Comparison of ENCODE assay signal across 17 cellular contexts in genomic region chr3:143140550-143140949, GRCh38. TPM values are rescaled to one million over a fixed set of nuclear protein-coding genes. Genes with fewer than 3 reads are reported as not detected.
DNase-seq lines count a peak whose midpoint lies in the region; ATAC-seq, FAIRE-seq and TF ChIP-seq lines count a peak whose summit lies in the region.
"Had no signal": no experiment of that assay in that cellular context is flagged by ENCODE, and none has a peak within 500 bp of the region (broad histone marks: within the 10 kb centered on the region; RNA-seq: fewer than 3 reads in every experiment).

No MANE protein-coding gene starts in this region.

- no peaks in the 10 kb centered on the region for H4K20me1 ChIP-seq in HepG2 (ENCODE audit: insufficient read depth, low read length)

- TF ChIP-seq POLR2A in HepG2 (IDR thresholded peaks at IDR 0.05; ENCODE audit: insufficient read depth in 1 of 2, low read depth in 2 of 2, low read length in 2 of 2) (no peak), right lobe of liver (IDR thresholded peaks at IDR 0.05) (no peak)

- H3K4me3 ChIP-seq in HepG2 (replicated peaks in 1 of 3; ENCODE audit: insufficient read depth in 1 of 3, low read depth in 2 of 3, low read length in 3 of 3) (no peak overlapping the region), right lobe of liver (no peak overlapping the region)

- no peak overlapping the region for H3K9ac ChIP-seq in HepG2 (ENCODE audit: insufficient read depth, low read depth, low read length)

- H3K27me3 ChIP-seq in HepG2 (ENCODE audit: control insufficient read depth in 1 of 2, insufficient read depth in 2 of 2, low read length in 2 of 2) (peaks cover 0 to 2% of the 10 kb centered on the region in 2 experiments; a peak in 2 of 5 replicates), right lobe of liver (no peaks in the 10 kb centered on the region)
- H3K27me3 ChIP-seq: BE2C had no signal

- H3K4me3 Mint-ChIP-seq in neural crest cell = no peak overlapping the region
- H3K4me3 Mint-ChIP-seq: CD14-positive monocyte; CD8-positive, alpha-beta T cell had no signal

- in situ Hi-C loops in HepG2 (cut with HindIII; ENCODE audit: extremely low pct_ligation_motif_present, low pct_unique_long_range_greater_than_20kb) = no loop called here

- no peaks in the 10 kb centered on the region for H3K36me3 Mint-ChIP-seq in neural crest cell (ENCODE audit: low read depth)
- H3K36me3 Mint-ChIP-seq: CD14-positive monocyte; CD8-positive, alpha-beta T cell had no signal

- H3K4me2 ChIP-seq in HepG2 (ENCODE audit: low read depth, low read length) = no peak overlapping the region

- H3K4me1 ChIP-seq in HepG2 (ENCODE audit: insufficient read depth, low read length) (no peaks in the 10 kb centered on the region), right lobe of liver (no peaks in the 10 kb centered on the region)
- H3K4me1 ChIP-seq: BE2C had no signal

- POLR2A ChIA-PET in HepG2 (lab: Yijun Ruan, JAX) = no interaction called here

- FAIRE-seq in HepG2 (lab: Jason Lieb, UNC) = no peak
- FAIRE-seq: A204.1, D721Med, GM19239 had no signal

- TF ChIP-seq EP300 in HepG2 (IDR thresholded peaks at IDR 0.05; ENCODE audit: low read depth in 2 of 2, low read length in 2 of 2) (no peak), HepG2 (CRISPR knock-in tag; IDR thresholded peaks at IDR 0.05; ENCODE audit: borderline replicate concordance) (no peak)

- H3K27me3 Mint-ChIP-seq in neural crest cell (ENCODE audit: low read depth) = no peaks in the 10 kb centered on the region

- CTCF ChIA-PET in HepG2 (lab: Yijun Ruan, JAX; ENCODE audit: low intra/inter-chr PET ratio, low total read pairs) = no interaction called here

- no peak overlapping the region for H3K27ac ChIP-seq in HepG2 (ENCODE audit: extremely low read length, insufficient read depth, low read length)
- no peak overlapping the region for H3K27ac ChIP-seq in right lobe of liver
- peak overlapping the region; percentile 37 for H3K27ac ChIP-seq in epithelial cell of prostate

- H3K9me3 ChIP-seq in HepG2 (ENCODE audit: low read length) = no peaks in the 10 kb centered on the region
- no peaks in the 10 kb centered on the region for H3K9me3 ChIP-seq in right lobe of liver
- H3K9me3 ChIP-seq: BE2C had no signal

- intact Hi-C loops in HepG2 (cut with micrococcal nuclease; ENCODE audit: unreplicated experiment) (no loop called here), right lobe of liver (cut with DNase I) (no loop called here)

- no peak for TF ChIP-seq CTCF in HepG2 (CRISPR knock-in tag; IDR thresholded peaks at IDR 0.05)
- no peak for TF ChIP-seq CTCF in right lobe of liver (IDR thresholded peaks at IDR 0.05)
- TF ChIP-seq CTCF in neural crest cell (conservative IDR thresholded peaks at IDR 0.05) = no peak

- DNase-seq in HepG2 (ENCODE audit: low spot score) (no peak), right lobe of liver (no peak), epithelial cell of prostate (ENCODE audit: low read depth, low spot score) (no peak), neural crest cell (ENCODE audit: low read depth, low spot score) (no peak), dedifferentiated amniotic fluid mesenchymal stem cell (ENCODE audit: extremely low spot score) (no peak)
- DNase-seq: BE2C; CD8-positive, alpha-beta T cell; COR-L47; DMS153; GF-D8; HCEC 1CT had no signal

- H3K9me3 Mint-ChIP-seq in neural crest cell = no peaks in the 10 kb centered on the region
- H3K9me3 Mint-ChIP-seq: CD8-positive, alpha-beta T cell had no signal

- H3K36me3 ChIP-seq in HepG2 (replicated peaks in 1 of 2; ENCODE audit: control insufficient read depth in 1 of 2, insufficient read depth in 2 of 2, low read length in 2 of 2) (no peaks in the 10 kb centered on the region), right lobe of liver (no peaks in the 10 kb centered on the region)
- H3K36me3 ChIP-seq: BE2C had no signal

- H2AFZ ChIP-seq in HepG2 (ENCODE audit: low read length) = no peak overlapping the region

- H3K4me1 Mint-ChIP-seq in neural crest cell = peaks cover 5% of the 10 kb centered on the region

- WGBS in HepG2 (ENCODE audit: low lambda C conversion rate) = 30% methylated on average over 6 of the region's 6 CpGs
- 71% methylated on average over 5 of the region's 6 CpGs for WGBS in right lobe of liver (ENCODE audit: insufficient coverage, low coverage, low lambda C conversion rate, missing lambda C conversion rate)

- H3K27ac Mint-ChIP-seq in neural crest cell (ENCODE audit: unreplicated experiment) = peak overlapping the region; percentile 40
- H3K27ac Mint-ChIP-seq: CD14-positive monocyte; CD8-positive, alpha-beta T cell had no signal

- BruUV-seq in HepG2 (replicated peaks; lab: Mats Ljungman, UMichigan) = no TSS peak

- no peak for TF ChIP-seq RAD21 in HepG2 (CRISPR knock-in tag; IDR thresholded peaks at IDR 0.05)

- H3K79me2 ChIP-seq in HepG2 (ENCODE audit: insufficient read depth, low read length) = no peaks in the 10 kb centered on the region

- ATAC-seq in HepG2 = no peak
- no peak for ATAC-seq in right lobe of liver
- ATAC-seq in HG03442 (IDR thresholded peaks at IDR 0.05; ENCODE audit: unreplicated experiment) = no peak
- ATAC-seq in GM21447 (IDR thresholded peaks at IDR 0.05; ENCODE audit: unreplicated experiment) = no peak
- ATAC-seq: CD8-positive, alpha-beta T cell had no signal

TF ChIP-seq in HepG2, 621 proteins besides CTCF, POLR2A, EP300 and RAD21 (continues in another document):
- 0 out of 2 replicates have a peak, but pooled peaks have one; percentile 40 for TF ChIP-seq CHD2 (IDR thresholded peaks at IDR 0.05; ENCODE audit: low read depth, low read length)
- no peak for TF ChIP-seq ZMYM2 (CRISPR knock-in tag; IDR thresholded peaks at IDR 0.05)
- TF ChIP-seq, protein P1, sequence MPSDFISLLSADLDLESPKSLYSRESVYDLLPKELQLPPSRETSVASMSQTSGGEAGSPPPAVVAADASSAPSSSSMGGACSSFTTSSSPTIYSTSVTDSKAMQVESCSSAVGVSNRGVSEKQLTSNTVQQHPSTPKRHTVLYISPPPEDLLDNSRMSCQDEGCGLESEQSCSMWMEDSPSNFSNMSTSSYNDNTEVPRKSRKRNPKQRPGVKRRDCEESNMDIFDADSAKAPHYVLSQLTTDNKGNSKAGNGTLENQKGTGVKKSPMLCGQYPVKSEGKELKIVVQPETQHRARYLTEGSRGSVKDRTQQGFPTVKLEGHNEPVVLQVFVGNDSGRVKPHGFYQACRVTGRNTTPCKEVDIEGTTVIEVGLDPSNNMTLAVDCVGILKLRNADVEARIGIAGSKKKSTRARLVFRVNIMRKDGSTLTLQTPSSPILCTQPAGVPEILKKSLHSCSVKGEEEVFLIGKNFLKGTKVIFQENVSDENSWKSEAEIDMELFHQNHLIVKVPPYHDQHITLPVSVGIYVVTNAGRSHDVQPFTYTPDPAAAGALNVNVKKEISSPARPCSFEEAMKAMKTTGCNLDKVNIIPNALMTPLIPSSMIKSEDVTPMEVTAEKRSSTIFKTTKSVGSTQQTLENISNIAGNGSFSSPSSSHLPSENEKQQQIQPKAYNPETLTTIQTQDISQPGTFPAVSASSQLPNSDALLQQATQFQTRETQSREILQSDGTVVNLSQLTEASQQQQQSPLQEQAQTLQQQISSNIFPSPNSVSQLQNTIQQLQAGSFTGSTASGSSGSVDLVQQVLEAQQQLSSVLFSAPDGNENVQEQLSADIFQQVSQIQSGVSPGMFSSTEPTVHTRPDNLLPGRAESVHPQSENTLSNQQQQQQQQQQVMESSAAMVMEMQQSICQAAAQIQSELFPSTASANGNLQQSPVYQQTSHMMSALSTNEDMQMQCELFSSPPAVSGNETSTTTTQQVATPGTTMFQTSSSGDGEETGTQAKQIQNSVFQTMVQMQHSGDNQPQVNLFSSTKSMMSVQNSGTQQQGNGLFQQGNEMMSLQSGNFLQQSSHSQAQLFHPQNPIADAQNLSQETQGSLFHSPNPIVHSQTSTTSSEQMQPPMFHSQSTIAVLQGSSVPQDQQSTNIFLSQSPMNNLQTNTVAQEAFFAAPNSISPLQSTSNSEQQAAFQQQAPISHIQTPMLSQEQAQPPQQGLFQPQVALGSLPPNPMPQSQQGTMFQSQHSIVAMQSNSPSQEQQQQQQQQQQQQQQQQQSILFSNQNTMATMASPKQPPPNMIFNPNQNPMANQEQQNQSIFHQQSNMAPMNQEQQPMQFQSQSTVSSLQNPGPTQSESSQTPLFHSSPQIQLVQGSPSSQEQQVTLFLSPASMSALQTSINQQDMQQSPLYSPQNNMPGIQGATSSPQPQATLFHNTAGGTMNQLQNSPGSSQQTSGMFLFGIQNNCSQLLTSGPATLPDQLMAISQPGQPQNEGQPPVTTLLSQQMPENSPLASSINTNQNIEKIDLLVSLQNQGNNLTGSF (CRISPR knock-in tag; IDR thresholded peaks at IDR 0.05) = no peak
- no peak for TF ChIP-seq ZFAT (CRISPR knock-in tag; conservative IDR thresholded peaks at IDR 0.05)

RNA-seq across cellular contexts. Expression of gene CHST2, which starts 21.0 kb away (rescaled TPM):
- total RNA-seq in HepG2 (2016; rRNA removed; fragmentation: Illumina TruSeq; extraction: Trizol) (not detected in 2 replicates), right lobe of liver (1 to 10 TPM in 4 of 6 experiments, under 1 TPM in 2; 0.73 to 1.7 (median 1.1) TPM), neural crest cell (4.3 and 4.5 TPM in 2 replicates)
- not detected in 2 replicates for total RNA-seq in HepG2 (2016; cell fraction: cytosol; rRNA removed; fragmentation: Illumina TruSeq; extraction: Trizol; ENCODE audit: low read depth)
- not detected in 2 replicates for total RNA-seq in HepG2 (2016; cell fraction: insoluble cytoplasmic fraction; rRNA removed; fragmentation: Illumina TruSeq; extraction: Trizol)
- not detected in 2 replicates for total RNA-seq in HepG2 (2016; cell fraction: membrane; rRNA removed; fragmentation: Illumina TruSeq; extraction: Trizol)
- total RNA-seq in HepG2 (2016; cell fraction: nucleus; rRNA removed; fragmentation: Illumina TruSeq; extraction: Trizol) = not detected in 2 replicates
- not detected in 2 replicates for polyA plus RNA-seq in HepG2 (2011; rRNA removed)
- not detected in 2 replicates for polyA plus RNA-seq in HepG2 (2011; cell fraction: cytosol; rRNA removed)
- not detected in 2 replicates for polyA plus RNA-seq in HepG2 (2011; cell fraction: nucleus; rRNA removed)
- polyA plus RNA-seq in HepG2 (2012) = not detected in 2 replicates
- polyA plus RNA-seq in HepG2 (2016; cell fraction: cytosol; fragmentation: Illumina TruSeq; extraction: Trizol; ENCODE audit: low read depth) = not detected in 2 replicates
- not detected in 2 replicates for polyA plus RNA-seq in HepG2 (2016; cell fraction: insoluble cytoplasmic fraction; fragmentation: Illumina TruSeq; extraction: Trizol; ENCODE audit: low read depth)
- not detected in 2 replicates for polyA plus RNA-seq in HepG2 (2016; cell fraction: membrane; fragmentation: Illumina TruSeq; extraction: Trizol; ENCODE audit: low read depth)
- polyA plus RNA-seq in HepG2 (2016; cell fraction: nucleus; fragmentation: Illumina TruSeq; extraction: Trizol; ENCODE audit: insufficient read depth, low read depth) = not detected in 2 replicates
- 0.05 TPM in 1 of 2 replicates, not detected in the other for polyA minus RNA-seq in HepG2 (2011; rRNA and poly(A)+ RNA removed; ENCODE audit: low replicate concordance)
- polyA minus RNA-seq in HepG2 (2011; cell fraction: cytosol; rRNA and poly(A)+ RNA removed) = not detected in 2 replicates
- not detected in 2 replicates for polyA minus RNA-seq in HepG2 (2011; cell fraction: nucleus; rRNA and poly(A)+ RNA removed)
